In the genomic region with DNA sequence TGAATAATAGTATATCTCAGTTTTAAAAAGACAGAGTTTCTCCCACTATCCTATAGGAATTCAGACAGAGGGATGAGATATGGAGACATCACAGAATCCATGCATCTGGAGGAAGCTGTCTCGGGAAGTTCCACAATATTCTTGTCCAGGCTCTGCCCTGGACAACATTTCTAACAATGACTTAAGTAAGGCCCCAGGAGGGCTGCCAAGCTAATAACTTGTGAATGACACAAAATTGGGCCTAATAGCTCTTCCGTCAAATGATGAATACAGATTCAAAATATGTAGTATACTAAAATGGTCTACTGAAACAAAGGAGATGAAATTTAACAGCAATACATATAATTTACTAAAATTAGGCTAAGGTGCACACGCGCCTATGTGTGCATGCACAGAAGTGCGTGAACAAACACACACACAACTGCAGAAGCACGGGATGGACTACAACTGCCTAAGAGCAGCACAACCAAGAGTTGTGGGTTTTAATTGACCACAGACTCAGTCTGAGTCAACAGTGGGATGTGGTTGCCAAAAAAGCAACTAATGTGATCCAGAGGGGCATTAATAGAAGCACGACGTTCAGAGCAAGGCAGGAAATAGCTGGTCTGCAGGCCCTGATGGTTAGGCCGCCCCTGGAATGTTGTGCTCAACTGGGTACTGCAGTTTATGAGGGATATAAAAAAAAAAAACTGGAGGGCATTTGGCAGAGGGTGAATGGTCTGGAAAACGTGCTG, we compare ENCODE assay signal across 12 cellular contexts. TPM values are rescaled to one million over a fixed set of nuclear protein-coding genes. Genes with fewer than 3 reads are reported as not detected.
A peak's percentile ranks its signal among the peaks of the same experiment; 100 is the strongest.
DNase-seq lines count a peak whose midpoint lies in the region; ATAC-seq and TF ChIP-seq lines count a peak whose summit lies in the region.
"Had no signal": no experiment of that assay in that cellular context is flagged by ENCODE, and none has a peak within 500 bp of the region (broad histone marks: within the 10 kb centered on the region; RNA-seq: fewer than 3 reads in every experiment).

No MANE protein-coding gene starts in this region.

- TF ChIP-seq CTCF in OCI-LY7 (conservative IDR thresholded peaks at IDR 0.05; ENCODE audit: low read length) = no peak

- no TSS peak for BruUV-seq in OCI-LY7 (replicated peaks; lab: Mats Ljungman, UMichigan)

- no peak overlapping the region for H3K27ac Mint-ChIP-seq in immature natural killer cell

- no peak for ATAC-seq in GM19452 (IDR thresholded peaks at IDR 0.05; ENCODE audit: unreplicated experiment)

- H2AFZ ChIP-seq in OCI-LY7 (ENCODE audit: low read length) = no peak overlapping the region

- peaks cover 0 to 4% (median 0%) of the 10 kb centered on the region in 6 donors for H3K9me3 Mint-ChIP-seq in immature natural killer cell

- no peak overlapping the region for H3K4me2 ChIP-seq in OCI-LY7 (ENCODE audit: low read length)

- H3K36me3 ChIP-seq in SK-N-MC (ENCODE audit: insufficient read depth, low read length) (no peaks in the 10 kb centered on the region), OCI-LY7 (ENCODE audit: insufficient read depth, low read length) (no peaks in the 10 kb centered on the region)

- POLR2A ChIA-PET in OCI-LY7 (lab: Charles Lee) = interaction anchor here (0.6 kb wide), 1 partner anchor 93 kb away, joined by 3 read pairs; no protein-coding TSS in a partner anchor

- no peak overlapping the region for H3K9ac ChIP-seq in SK-N-MC (ENCODE audit: insufficient read length)

- H3K27ac ChIP-seq in SK-N-MC (peak overlapping the region; percentile 83), OCI-LY7 (ENCODE audit: low read depth, low read length, poor library complexity, severe bottlenecking) (no peak overlapping the region)

- CTCF ChIA-PET in OCI-LY7 (lab: Charles Lee; ENCODE audit: unreplicated experiment) = no interaction called here

- intact Hi-C loops in OCI-LY7 (cut with micrococcal nuclease; ENCODE audit: unreplicated experiment) = no loop called here

- H3K4me1 ChIP-seq in OCI-LY7 (ENCODE audit: insufficient read depth, low read length, poor library complexity, severe bottlenecking) = no peaks in the 10 kb centered on the region

- DNase-seq in AG08396 (ENCODE audit: low spot score) (peak; percentile 35), HCEC 1CT (peak; percentile 89), SK-N-MC (ENCODE audit: low read depth, low spot score) (peak; percentile 66), immature natural killer cell (peak in 1 of 3 donors; percentile 2), NCI-H2196 treated with DMSO at 0.1 percent for 48 hours (lab: John Stamatoyannopoulos, UW; ENCODE audit: unreplicated experiment) (no peak), OCI-LY7 (ENCODE audit: low spot score) (no peak), NCI-H1105 treated with DMSO at 0.1 percent for 48 hours (lab: John Stamatoyannopoulos, UW) (no peak)
- DNase-seq: activated effector memory CD4-positive, alpha-beta T cell treated with Interleukin-2 at 50 U/mL for 16 hours; NCI-H1105; stimulated activated CD4-positive, alpha-beta T cell treated with anti-CD3 and anti-CD28 coated beads, Interleukin-2, amount 100 ng/mL, for 24 hours had no signal

- H3K9me3 ChIP-seq in SK-N-MC (ENCODE audit: low read depth, low read length) = no peaks in the 10 kb centered on the region
- no peaks in the 10 kb centered on the region for H3K9me3 ChIP-seq in OCI-LY7 (ENCODE audit: low read length)

- H3K9me2 ChIP-seq in OCI-LY7 (ENCODE audit: insufficient read depth, low read length) = no peaks in the 10 kb centered on the region

- H3K4me3 Mint-ChIP-seq in immature natural killer cell = peak overlapping the region in 3 of 5 donors; percentile 9 to 25 (median 22)

- no peaks in the 10 kb centered on the region for H3K79me2 ChIP-seq in OCI-LY7 (ENCODE audit: insufficient read depth, low read depth, low read length)

- peaks cover 8 to 18% of the 10 kb centered on the region in 2 donors for H3K4me1 Mint-ChIP-seq in immature natural killer cell

- peaks cover 2 to 6% (median 3%) of the 10 kb centered on the region in 3 donors for H3K27me3 Mint-ChIP-seq in immature natural killer cell (ENCODE audit: low read depth in 3 of 3)

- no peaks in the 10 kb centered on the region for H4K20me1 ChIP-seq in OCI-LY7 (ENCODE audit: insufficient read depth, low read length)

- no peaks in the 10 kb centered on the region for H3K36me3 Mint-ChIP-seq in immature natural killer cell

- H3K4me3 ChIP-seq in SK-N-MC (peak overlapping the region; percentile 47; the same call in 1 of the 2 replicates), OCI-LY7 (ENCODE audit: low read depth, low read length, poor library complexity, severe bottlenecking) (no peak overlapping the region)

RNA-seq across cellular contexts. Expression of a gene that starts 26.3 kb away (rescaled TPM):
- not detected for polyA plus RNA-seq in immature natural killer cell
- total RNA-seq in OCI-LY7 (2014; rRNA removed; shearing (Covaris generic)) = not detected in 2 replicates
- not detected in 2 replicates for total RNA-seq in OCI-LY7 (2022)
- total RNA-seq: T-helper 1 cell treated with Interleukin-12 subunit alpha and Interleukin-12 subunit beta and Interleukin-4 antibody, amounts not matched to agents 30 ng/mL and 1 ng/mL, for 36 hours had no signal

Comparison
In these comparisons a context has a peak if more than half of its experiments do, and no peak if none do; other contexts are left out.
1. DNase-seq: peak in AG08396 (single experiment), HCEC 1CT (single experiment) and SK-N-MC (single experiment); none in NCI-H2196 treated with DMSO at 0.1 percent for 48 hours (single experiment), OCI-LY7 (single experiment) and NCI-H1105 treated with DMSO at 0.1 percent for 48 hours (single experiment).